Comparison of ENCODE assay signal across 18 cellular contexts in the genomic region with DNA sequence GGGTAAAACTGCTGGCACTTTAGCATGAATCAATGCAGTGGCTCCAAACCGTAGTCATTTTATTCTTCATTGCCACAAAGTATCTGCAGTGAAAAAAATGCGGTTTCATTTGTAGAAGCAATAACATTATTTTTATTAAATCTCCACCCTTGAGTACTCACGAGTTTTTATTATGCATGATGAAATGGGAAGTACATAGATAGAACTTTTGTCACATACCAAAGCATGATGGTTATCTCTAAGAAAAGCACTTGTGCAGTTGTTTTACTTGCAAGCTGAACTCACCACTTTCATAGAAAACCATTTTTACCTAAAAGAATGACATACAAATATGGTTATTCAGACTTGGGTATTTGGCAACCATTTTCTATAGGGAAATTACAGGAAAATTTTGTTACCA.
"Had no signal": no experiment of that assay in that cellular context is flagged by ENCODE, and none has a peak within 500 bp of the region (broad histone marks: within the 10 kb centered on the region; RNA-seq: fewer than 3 reads in every experiment).

No MANE protein-coding gene starts in this region.

- DNase-seq: cortex of kidney; dorsolateral prefrontal cortex; effector memory CD4-positive, alpha-beta T cell; gastrocnemius medialis; heart right ventricle; left lung; lower lobe of right lung; occipital lobe; pancreas; right cardiac atrium; stimulated activated CD4-positive, alpha-beta T cell treated with anti-CD3 and anti-CD28 coated beads, Interleukin-4, amount 100 ng/mL, for 1 hour; stimulated activated CD8-positive, alpha-beta memory T cell treated with anti-CD3 and anti-CD28 coated beads, Interleukin-4, amount 100 ng/mL, for 48 hours; stimulated activated naive CD8-positive, alpha-beta T cell treated with anti-CD3 and anti-CD28 coated beads, Interleukin-15, Interleukin-2, amounts not matched to agents 100 U/mL and 50 U/mL, for 24 hours; uterus had no signal

- H3K4me3 ChIP-seq: dorsolateral prefrontal cortex, gastrocnemius medialis, heart right ventricle, left lung, lower lobe of right lung, neural progenitor cell, pancreas, suprapubic skin, thyroid gland, upper lobe of left lung, uterus had no signal
